Comparison of ENCODE assay signal across 8 cellular contexts in genomic region chr10:72851524-72851923, GRCh38. TPM values are rescaled to one million over a fixed set of nuclear protein-coding genes. Genes with fewer than 3 reads are reported as not detected.
"Had no signal": no experiment of that assay in that cellular context is flagged by ENCODE, and none has a peak within 500 bp of the region (broad histone marks: within the 10 kb centered on the region; RNA-seq: fewer than 3 reads in every experiment).

No MANE protein-coding gene starts in this region.

- DNase-seq: H9, HCEC 1CT, HFFc6, IMR-90 had no signal

- ATAC-seq: GM23338, K562 had no signal

- H3K9me3 Mint-ChIP-seq: HFFc6 had no signal

- H3K4me1 Mint-ChIP-seq: GM23338 had no signal

- H3K27ac Mint-ChIP-seq: GM23338, H9, HFFc6 had no signal

- H3K4me3 ChIP-seq: GM23338, K562 had no signal

- H2AFZ ChIP-seq: GM23338 had no signal

- H3K4me2 ChIP-seq: GM23338 had no signal

- H3K4me3 Mint-ChIP-seq: GM23338, H9, HFFc6 had no signal

RNA-seq across cellular contexts. Expression of gene OIT3, which starts 42.0 kb away (rescaled TPM):
- total RNA-seq: GM23338, H1, H9, HFFc6, HT-29, IMR-90, K562 had no signal
